Comparison of ENCODE assay signal across 8 cellular contexts in genomic region chr10:121975295-121976086, GRCh38. TPM values are rescaled to one million over a fixed set of nuclear protein-coding genes. Genes with fewer than 3 reads are reported as not detected.
DNase-seq lines count a peak whose midpoint lies in the region; ATAC-seq and TF ChIP-seq lines count a peak whose summit lies in the region.

No MANE protein-coding gene starts in this region.

- H3K4me3 Mint-ChIP-seq in memory B cell, result peak overlapping the region; percentile 75

- H3K27ac Mint-ChIP-seq in memory B cell, result no peak overlapping the region

- DNase-seq in GM13977 (ENCODE audit: low spot score), result peak; percentile 35
- DNase-seq in brain microvascular endothelial cell, result no peak
- DNase-seq in memory B cell (ENCODE audit: low spot score in 2 of 2), result no peak
- no peak for DNase-seq in aorta
- no peak for DNase-seq in NCI-H446 treated with DMSO at 0.1 percent for 48 hours (lab: John Stamatoyannopoulos, UW)
- no peak for DNase-seq in D341Med (ENCODE audit: low spot score)

- H3K27ac ChIP-seq in HUES64 (ENCODE audit: low read depth, low read length) (peak overlapping the region; percentile 96), brain microvascular endothelial cell (no peak overlapping the region), aorta (ENCODE audit: low read depth in 1 of 2, low read length in 2 of 2) (peak overlapping the region; percentile 46 to 73)

- peaks cover 13% of the 10 kb centered on the region for H3K4me1 Mint-ChIP-seq in memory B cell

- peak overlapping the region; percentile 84 for H3K4me3 ChIP-seq in HUES64 (ENCODE audit: low read length)
- peak overlapping the region; percentile 69 for H3K4me3 ChIP-seq in brain microvascular endothelial cell (ENCODE audit: low read depth, low read length)
- peak overlapping the region; percentile 69 to 80 for H3K4me3 ChIP-seq in aorta (ENCODE audit: low read length in 2 of 2)

- H3K36me3 ChIP-seq in HUES64 (ENCODE audit: insufficient read depth, low read length) (peaks cover 18% of the 10 kb centered on the region), brain microvascular endothelial cell (replicated peaks) (no peaks in the 10 kb centered on the region), aorta (ENCODE audit: control insufficient read depth in 1 of 2, insufficient read depth in 2 of 2, low read length in 1 of 2) (peaks cover 0 to under 1% of the 10 kb centered on the region in 2 donors)

- H3K4me1 ChIP-seq in HUES64 (ENCODE audit: insufficient read depth, low read length) (peaks cover 9% of the 10 kb centered on the region), aorta (ENCODE audit: control insufficient read depth in 1 of 2, insufficient read depth in 2 of 2, low read length in 2 of 2) (no peaks in the 10 kb centered on the region)

- in situ Hi-C loops in GM13977 (cut with MboI; ENCODE audit: low pct_unique_long_range_greater_than_20kb, low sequenced_read_pairs, unreplicated experiment), result no loop called here
- in situ Hi-C loops in brain microvascular endothelial cell (cut with HindIII; ENCODE audit: low pct_ligation_motif_present, low sequenced_read_pairs), result no loop called here

- H3K36me3 Mint-ChIP-seq in memory B cell, result peaks cover 6% of the 10 kb centered on the region

- H3K9me3 ChIP-seq in HUES64 (ENCODE audit: insufficient read depth, low read depth, low read length) (peaks cover 18% of the 10 kb centered on the region; the same call in 1 of the 2 replicates), aorta (ENCODE audit: control insufficient read depth, low read length) (no peaks in the 10 kb centered on the region)

- H3K9ac ChIP-seq in HUES64 (ENCODE audit: low read depth, low read length), result peak overlapping the region; percentile 96

- H3K27me3 Mint-ChIP-seq in memory B cell, result no peaks in the 10 kb centered on the region

- intact Hi-C loops in aorta (cut with DNase I), result loop anchor here in 1 of 2 donors (2.0 kb wide), 2 partner anchors 47 to 75 kb away; partner anchors contain the start of gene ATE1

- H3K27me3 ChIP-seq in HUES64 (ENCODE audit: insufficient read depth, low read length), result no peaks in the 10 kb centered on the region
- no peaks in the 10 kb centered on the region for H3K27me3 ChIP-seq in brain microvascular endothelial cell (replicated peaks)
- no peaks in the 10 kb centered on the region for H3K27me3 ChIP-seq in aorta (ENCODE audit: control insufficient read depth in 1 of 2, insufficient read depth in 2 of 2, low read length in 1 of 2)

- 53% methylated on average over 21 of the region's 21 CpGs for WGBS in HUES64
- WGBS in aorta, 2 donors, result 30 to 32% methylated on average over 20 to 21 of the region's 21 CpGs

- ATAC-seq in memory B cell (ENCODE audit: low read depth) (no peak), aorta (ENCODE audit: low FRiP score) (peak; percentile 48), GM21717 (IDR thresholded peaks at IDR 0.05; ENCODE audit: unreplicated experiment) (no peak)

- H3K9me3 Mint-ChIP-seq in memory B cell, result no peaks in the 10 kb centered on the region

- TF ChIP-seq CTCF in GM13977 (IDR thresholded peaks at IDR 0.05; ENCODE audit: extremely low read depth, insufficient read depth, missing control alignments) (no peak), brain microvascular endothelial cell (IDR thresholded peaks at IDR 0.05; ENCODE audit: low read depth, low read length, missing control alignments) (peak; percentile 49)

RNA-seq across cellular contexts. Expression of gene NSMCE4A, which starts 0.5 kb away (rescaled TPM):
- 60.8 TPM for polyA plus RNA-seq in HUES64 (2013, experiment 1 of 2)
- 70.1 TPM for polyA plus RNA-seq in HUES64 (2013, experiment 2 of 2)
- 10 to 100 TPM; 36.7 to 50.3 TPM for total RNA-seq in aorta
- polyA plus RNA-seq in aorta, result 10 to 100 TPM; 25.0 to 84.9 TPM

RNA-seq across cellular contexts. Expression of gene TACC2, which starts 13.5 kb away (rescaled TPM):
- polyA plus RNA-seq in HUES64 (2013, experiment 1 of 2), result 36.3 TPM
- polyA plus RNA-seq in HUES64 (2013, experiment 2 of 2), result 34.9 TPM
- total RNA-seq in aorta, result 10 to 100 TPM; 60.7 to 74.4 TPM
- polyA plus RNA-seq in aorta, result 10 to 100 TPM; 25.8 to 41.0 TPM

RNA-seq across cellular contexts. Expression of gene ATE1, which starts 47.7 kb away (rescaled TPM):
- 14.7 TPM for polyA plus RNA-seq in HUES64 (2013, experiment 1 of 2)
- polyA plus RNA-seq in HUES64 (2013, experiment 2 of 2), result 14.8 TPM
- 10 to 100 TPM; 26.6 to 30.0 TPM for total RNA-seq in aorta
- polyA plus RNA-seq in aorta, result 1 to 10 TPM; 8.3 to 8.9 TPM
